Comparison of ENCODE assay signal across 23 cellular contexts in genomic region chr6:43490523-43490939, GRCh38. TPM values are rescaled to one million over a fixed set of nuclear protein-coding genes. Genes with fewer than 3 reads are reported as not detected.
DNase-seq lines count a peak whose midpoint lies in the region; ATAC-seq and TF ChIP-seq lines count a peak whose summit lies in the region.
"Had no signal": no experiment of that assay in that cellular context is flagged by ENCODE, and none has a peak within 500 bp of the region (broad histone marks: within the 10 kb centered on the region; RNA-seq: fewer than 3 reads in every experiment).

No MANE protein-coding gene starts in this region.

- 43 to 47% methylated on average over 4 to 6 of the region's 6 CpGs for WGBS in testis, 2 donors

- H3K9me3 Mint-ChIP-seq in HFFc6 = no peaks in the 10 kb centered on the region
- H3K9me3 Mint-ChIP-seq in activated T-cell treated with anti-CD3 and anti-CD28 coated beads, Interleukin-2, amount 50 U/mL, for 72 hours = no peaks in the 10 kb centered on the region
- H3K9me3 Mint-ChIP-seq: CD8-positive, alpha-beta memory T cell; H9; IgD-negative memory B cell had no signal

- H3K4me1 ChIP-seq in testis = peaks cover 26% of the 10 kb centered on the region

- peaks cover 9% of the 10 kb centered on the region; the same call in 1 of the 2 replicates for H3K36me3 Mint-ChIP-seq in HFFc6 (ENCODE audit: low read depth)
- H3K36me3 Mint-ChIP-seq in activated T-cell treated with anti-CD3 and anti-CD28 coated beads, Interleukin-2, amount 50 U/mL, for 72 hours (ENCODE audit: insufficient read depth in 2 of 2) = no peaks in the 10 kb centered on the region

- intact Hi-C loops in testis (cut with DNase I; ENCODE audit: low total_unique reads) = no loop called here
- intact Hi-C loops in dorsolateral prefrontal cortex (cut with DNase I) = loop anchor here in 1 of 2 donors (2.0 to 10.0 kb wide), 2 partner anchors 64 to 586 kb away; partner anchors contain the start of gene ABCC10

- DNase-seq in HFFc6 = no peak
- peak; percentile 47 for DNase-seq in fibroblast of the aortic adventitia (ENCODE audit: low read depth)
- DNase-seq in medulla oblongata (ENCODE audit: extremely low spot score) = peak; percentile 46
- peak; percentile 48 for DNase-seq in testis
- DNase-seq in dorsolateral prefrontal cortex = no peak
- no peak for DNase-seq in coronary artery (ENCODE audit: low spot score)
- no peak for DNase-seq in activated T-cell treated with anti-CD3 and anti-CD28 coated beads, Interleukin-2, amount 50 U/mL, for 72 hours
- DNase-seq: CD8-positive, alpha-beta memory T cell; DMS53; EL; H9; Kasumi-1; MM.1S; NCI-H1092; NCI-H1436 treated with DMSO at 0.1 percent for 48 hours; NCI-H2029; NCI-H345; NCI-H526; PC-9; SJCRH30 had no signal

- H3K27me3 ChIP-seq in testis = no peaks in the 10 kb centered on the region
- no peaks in the 10 kb centered on the region for H3K27me3 ChIP-seq in dorsolateral prefrontal cortex
- H3K27me3 ChIP-seq: BLaER1 treated with 17β-estradiol and CSF1 and Interleukin-3, amounts not matched to agents 10 nM and 100 nM; SJCRH30 had no signal

- no peaks in the 10 kb centered on the region for H3K9me3 ChIP-seq in testis
- H3K9me3 ChIP-seq: BLaER1 treated with 17β-estradiol and CSF1 and Interleukin-3, amounts not matched to agents 10 nM and 100 nM; SJCRH30 had no signal

- H3K27ac ChIP-seq in testis (no peak overlapping the region), dorsolateral prefrontal cortex (peak overlapping the region in 1 of 59 donors; percentile 77), coronary artery (no peak overlapping the region)
- H3K27ac ChIP-seq: HL-60, PC-9 had no signal

- no peaks in the 10 kb centered on the region; the same call in 1 of the 2 replicates for H3K27me3 Mint-ChIP-seq in HFFc6 (ENCODE audit: insufficient read depth)
- no peaks in the 10 kb centered on the region for H3K27me3 Mint-ChIP-seq in activated T-cell treated with anti-CD3 and anti-CD28 coated beads, Interleukin-2, amount 50 U/mL, for 72 hours (ENCODE audit: low read depth)
- H3K27me3 Mint-ChIP-seq: CD8-positive, alpha-beta memory T cell; IgD-negative memory B cell had no signal

- TF ChIP-seq CTCF in HFFc6 (IDR thresholded peaks at IDR 0.05) (no peak), fibroblast of the aortic adventitia (IDR thresholded peaks at IDR 0.05; ENCODE audit: insufficient read depth, low read length) (no peak), testis (IDR thresholded peaks at IDR 0.05) (no peak), dorsolateral prefrontal cortex (IDR thresholded peaks at IDR 0.05 in 54 of 56, conservative IDR thresholded peaks at IDR 0.05 in 2 of 56; ENCODE audit: low read depth in 1 of 56, partially characterized antibody in 56 of 56) (no peak), coronary artery (IDR thresholded peaks at IDR 0.05) (no peak)

- no peak for ATAC-seq in activated T-cell treated with anti-CD3 and anti-CD28 coated beads, Interleukin-2, amount 50 U/mL, for 72 hours (replicated peaks in 1 of 2)

- H3K36me3 ChIP-seq in testis (ENCODE audit: low read depth, missing control alignments) = no peaks in the 10 kb centered on the region
- H3K36me3 ChIP-seq: SJCRH30 had no signal

- peaks cover 39% of the 10 kb centered on the region for H3K4me1 Mint-ChIP-seq in HFFc6 (ENCODE audit: low read depth)
- H3K4me1 Mint-ChIP-seq in activated T-cell treated with anti-CD3 and anti-CD28 coated beads, Interleukin-2, amount 50 U/mL, for 72 hours (ENCODE audit: low read depth) = peaks cover 27% of the 10 kb centered on the region

- H3K27ac Mint-ChIP-seq in HFFc6 = peak overlapping the region; percentile 28; the same call in 1 of the 2 replicates
- H3K27ac Mint-ChIP-seq in activated T-cell treated with anti-CD3 and anti-CD28 coated beads, Interleukin-2, amount 50 U/mL, for 72 hours = no peak overlapping the region

- no peak overlapping the region for H3K4me3 ChIP-seq in fibroblast of the aortic adventitia (ENCODE audit: low read depth, low read length)
- H3K4me3 ChIP-seq in testis = no peak overlapping the region
- peak overlapping the region in 2 of 59 donors; percentile 27 to 48 for H3K4me3 ChIP-seq in dorsolateral prefrontal cortex
- H3K4me3 ChIP-seq in coronary artery = no peak overlapping the region
- H3K4me3 ChIP-seq: BLaER1 treated with 17β-estradiol and CSF1 and Interleukin-3, amounts not matched to agents 10 nM and 100 nM; PC-9; SJCRH30 had no signal

- H3K4me3 Mint-ChIP-seq in HFFc6 = no peak overlapping the region
- H3K4me3 Mint-ChIP-seq in activated T-cell treated with anti-CD3 and anti-CD28 coated beads, Interleukin-2, amount 50 U/mL, for 72 hours = no peak overlapping the region
- H3K4me3 Mint-ChIP-seq: CD8-positive, alpha-beta memory T cell; H9; IgD-negative memory B cell had no signal

- TF ChIP-seq POLR2A in testis (IDR thresholded peaks at IDR 0.05) = no peak

RNA-seq across cellular contexts. Expression of gene TJAP1, which starts 13.2 kb away (rescaled TPM):
- total RNA-seq in HFFc6 (2021; fragmentation: NEBNext Ultra II Directional; extraction: Animal tissue kit (Norgen Biotek cat#: 25700)) = 10 to 100 TPM; 27.0 to 34.3 (median 30.2) TPM
- 14.2 and 24.4 TPM in 2 replicates for total RNA-seq in fibroblast of the aortic adventitia (ENCODE audit: low replicate concordance)
- 10 to 100 TPM; 55.9 to 59.1 TPM for total RNA-seq in testis
- 35.4 TPM for polyA plus RNA-seq in testis (ENCODE audit: insufficient read depth, low read depth, low replicate concordance)
- 100 to 1,000 TPM in 3 of 120 experiments, 10 to 100 TPM in 117; 21.7 to 124 (median 47.1) TPM for total RNA-seq in dorsolateral prefrontal cortex
- total RNA-seq in activated T-cell treated with anti-CD3 and anti-CD28 coated beads, Interleukin-2, amount 50 U/mL, for 72 hours = 10 to 100 TPM; 68.6 to 77.2 TPM

RNA-seq across cellular contexts. Expression of gene LRRC73, which starts 19.6 kb away (rescaled TPM):
- 1 to 10 TPM in 2 of 6 experiments, under 1 TPM in 4; 0.75 to 1.7 (median 0.90) TPM for total RNA-seq in HFFc6 (2021; fragmentation: NEBNext Ultra II Directional; extraction: Animal tissue kit (Norgen Biotek cat#: 25700))
- total RNA-seq in fibroblast of the aortic adventitia (ENCODE audit: low replicate concordance) = 0.63 and 0.98 TPM in 2 replicates
- 10 to 100 TPM; 20.1 to 29.3 TPM for total RNA-seq in testis
- 50.6 TPM for polyA plus RNA-seq in testis (ENCODE audit: insufficient read depth, low read depth, low replicate concordance)
- total RNA-seq in dorsolateral prefrontal cortex = 10 to 100 TPM in 99 of 120 experiments, 1 to 10 TPM in 21; 3.9 to 21.4 (median 12.9) TPM
- under 1 TPM; 0.32 to 0.43 TPM for total RNA-seq in activated T-cell treated with anti-CD3 and anti-CD28 coated beads, Interleukin-2, amount 50 U/mL, for 72 hours
- polyA plus RNA-seq: CD8-positive, alpha-beta memory T cell; IgD-negative memory B cell had no signal

RNA-seq across cellular contexts. Expression of gene YIPF3, which starts 26.2 kb away (rescaled TPM):
- 100 to 1,000 TPM; 147 to 176 (median 158) TPM for total RNA-seq in HFFc6 (2021; fragmentation: NEBNext Ultra II Directional; extraction: Animal tissue kit (Norgen Biotek cat#: 25700))
- total RNA-seq in fibroblast of the aortic adventitia (ENCODE audit: low replicate concordance) (71.6 and 94.4 TPM in 2 replicates), testis (100 to 1,000 TPM; 130 to 138 TPM), dorsolateral prefrontal cortex (10 to 100 TPM; 57.9 to 94.9 (median 76.6) TPM)
- polyA plus RNA-seq in testis (ENCODE audit: insufficient read depth, low read depth, low replicate concordance) = 131 TPM
- total RNA-seq in activated T-cell treated with anti-CD3 and anti-CD28 coated beads, Interleukin-2, amount 50 U/mL, for 72 hours = 10 to 100 TPM; 63.9 to 64.4 TPM

RNA-seq across cellular contexts. Expression of gene POLR1C, which starts 26.4 kb away (rescaled TPM):
- 10 to 100 TPM; 43.5 to 66.9 (median 53.8) TPM for total RNA-seq in HFFc6 (2021; fragmentation: NEBNext Ultra II Directional; extraction: Animal tissue kit (Norgen Biotek cat#: 25700))
- 27.0 and 45.7 TPM in 2 replicates for total RNA-seq in fibroblast of the aortic adventitia (ENCODE audit: low replicate concordance)
- 10 to 100 TPM; 35.0 to 37.7 TPM for total RNA-seq in testis
- 41.3 TPM for polyA plus RNA-seq in testis (ENCODE audit: insufficient read depth, low read depth, low replicate concordance)
- total RNA-seq in dorsolateral prefrontal cortex = 10 to 100 TPM; 13.6 to 34.4 (median 23.6) TPM
- 10 to 100 TPM; 39.1 to 42.4 TPM for total RNA-seq in activated T-cell treated with anti-CD3 and anti-CD28 coated beads, Interleukin-2, amount 50 U/mL, for 72 hours

RNA-seq across cellular contexts. Expression of gene DLK2, which starts 35.2 kb away (rescaled TPM):
- total RNA-seq in HFFc6 (2021; fragmentation: NEBNext Ultra II Directional; extraction: Animal tissue kit (Norgen Biotek cat#: 25700)) = 1 to 10 TPM; 1.8 to 2.9 (median 2.2) TPM
- 0.36 and 0.98 TPM in 2 replicates for total RNA-seq in fibroblast of the aortic adventitia (ENCODE audit: low replicate concordance)
- 1 to 10 TPM; 1.7 to 1.9 TPM for total RNA-seq in testis
- polyA plus RNA-seq in testis (ENCODE audit: insufficient read depth, low read depth, low replicate concordance) = 1.3 TPM
- 10 to 100 TPM in 8 of 120 experiments, 1 to 10 TPM in 112; 1.9 to 12.6 (median 6.0) TPM for total RNA-seq in dorsolateral prefrontal cortex
- 1 to 10 TPM; 1.6 to 2.6 TPM for total RNA-seq in activated T-cell treated with anti-CD3 and anti-CD28 coated beads, Interleukin-2, amount 50 U/mL, for 72 hours
- polyA plus RNA-seq: IgD-negative memory B cell had no signal

Comparison
In these comparisons a context has a peak if more than half of its experiments do, and no peak if none do; other contexts are left out.
1. DNase-seq: peak in fibroblast of the aortic adventitia (single experiment), medulla oblongata (single experiment) and testis (single experiment); none in HFFc6 (single experiment), dorsolateral prefrontal cortex (0 of 10), coronary artery (single experiment) and activated T-cell treated with anti-CD3 and anti-CD28 coated beads, Interleukin-2, amount 50 U/mL, for 72 hours (0 of 2).